1 cellular context compared by ENCODE assay signal in the genomic region with DNA sequence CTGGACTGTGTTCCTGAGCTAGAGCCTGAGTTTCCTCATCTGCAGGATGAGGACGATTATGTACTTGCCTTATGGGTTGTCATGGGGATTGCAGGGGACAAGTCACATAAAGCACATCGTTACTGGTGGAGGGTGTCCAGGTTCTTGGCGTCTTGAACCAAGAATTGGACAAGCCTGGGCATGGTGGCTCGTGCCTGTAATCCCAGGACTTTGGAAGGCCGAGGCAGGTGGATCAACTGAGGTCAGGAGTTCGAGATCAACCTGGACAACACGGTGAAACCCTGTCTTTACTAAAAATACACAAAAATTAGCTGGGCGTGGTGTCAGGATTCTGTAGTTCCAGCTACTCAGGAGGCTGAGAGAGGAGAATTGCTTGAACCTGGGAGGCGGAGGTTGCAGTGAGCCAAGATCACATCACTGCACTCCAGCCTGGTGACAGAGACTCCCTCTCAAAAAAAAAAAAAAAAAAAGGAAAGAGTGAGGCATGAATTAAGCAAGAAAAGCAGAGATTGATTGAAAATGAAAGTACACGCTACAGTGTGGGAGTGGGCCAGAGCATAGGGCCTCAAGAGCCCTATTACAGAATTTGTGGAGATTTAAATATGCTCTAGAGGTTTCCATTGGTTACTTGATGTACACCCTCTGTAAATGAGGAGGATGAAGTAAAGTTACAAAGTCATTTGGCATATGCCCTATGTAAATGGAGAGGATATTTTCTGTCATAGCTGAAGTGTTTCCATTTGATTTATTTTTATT.
TF ChIP-seq lines count a peak whose summit lies in the region.

No MANE protein-coding gene starts in this region.

TF ChIP-seq in IMR-90, 13 proteins besides CTCF, POLR2A, EP300 and RAD21:
- TF ChIP-seq MAZ (IDR thresholded peaks at IDR 0.05; ENCODE audit: borderline replicate concordance, low read depth, low read length) (no peak), CEBPB (IDR thresholded peaks at IDR 0.05; ENCODE audit: low read depth, low read length) (no peak), MAFK (IDR thresholded peaks at IDR 0.05; ENCODE audit: low read depth, low read length) (no peak), RCOR1 (IDR thresholded peaks at IDR 0.05; ENCODE audit: insufficient replicate concordance, low read length) (no peak), CHD1 (IDR thresholded peaks at IDR 0.05; ENCODE audit: low read depth, low read length) (no peak), SMC3 (IDR thresholded peaks at IDR 0.05; ENCODE audit: low read depth, low read length) (no peak), MXI1 (IDR thresholded peaks at IDR 0.05; ENCODE audit: borderline replicate concordance, low read depth, low read length) (no peak), FOS (IDR thresholded peaks at IDR 0.05; ENCODE audit: low read depth, low read length) (no peak), BHLHE40 (IDR thresholded peaks at IDR 0.05; ENCODE audit: low read depth, low read length) (no peak), RFX5 (IDR thresholded peaks at IDR 0.05; ENCODE audit: low read depth, low read length) (no peak), NFE2L2 (IDR thresholded peaks at IDR 0.05; ENCODE audit: low read depth, low read length) (no peak)
- TF ChIP-seq, protein P1, sequence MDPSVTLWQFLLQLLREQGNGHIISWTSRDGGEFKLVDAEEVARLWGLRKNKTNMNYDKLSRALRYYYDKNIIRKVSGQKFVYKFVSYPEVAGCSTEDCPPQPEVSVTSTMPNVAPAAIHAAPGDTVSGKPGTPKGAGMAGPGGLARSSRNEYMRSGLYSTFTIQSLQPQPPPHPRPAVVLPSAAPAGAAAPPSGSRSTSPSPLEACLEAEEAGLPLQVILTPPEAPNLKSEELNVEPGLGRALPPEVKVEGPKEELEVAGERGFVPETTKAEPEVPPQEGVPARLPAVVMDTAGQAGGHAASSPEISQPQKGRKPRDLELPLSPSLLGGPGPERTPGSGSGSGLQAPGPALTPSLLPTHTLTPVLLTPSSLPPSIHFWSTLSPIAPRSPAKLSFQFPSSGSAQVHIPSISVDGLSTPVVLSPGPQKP (IDR thresholded peaks at IDR 0.05; ENCODE audit: borderline replicate concordance, low read depth, low read length), result no peak
- TF ChIP-seq, protein P2, sequence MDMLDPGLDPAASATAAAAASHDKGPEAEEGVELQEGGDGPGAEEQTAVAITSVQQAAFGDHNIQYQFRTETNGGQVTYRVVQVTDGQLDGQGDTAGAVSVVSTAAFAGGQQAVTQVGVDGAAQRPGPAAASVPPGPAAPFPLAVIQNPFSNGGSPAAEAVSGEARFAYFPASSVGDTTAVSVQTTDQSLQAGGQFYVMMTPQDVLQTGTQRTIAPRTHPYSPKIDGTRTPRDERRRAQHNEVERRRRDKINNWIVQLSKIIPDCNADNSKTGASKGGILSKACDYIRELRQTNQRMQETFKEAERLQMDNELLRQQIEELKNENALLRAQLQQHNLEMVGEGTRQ (IDR thresholded peaks at IDR 0.05; ENCODE audit: low read depth, low read length), result no peak
